In the genomic region with DNA sequence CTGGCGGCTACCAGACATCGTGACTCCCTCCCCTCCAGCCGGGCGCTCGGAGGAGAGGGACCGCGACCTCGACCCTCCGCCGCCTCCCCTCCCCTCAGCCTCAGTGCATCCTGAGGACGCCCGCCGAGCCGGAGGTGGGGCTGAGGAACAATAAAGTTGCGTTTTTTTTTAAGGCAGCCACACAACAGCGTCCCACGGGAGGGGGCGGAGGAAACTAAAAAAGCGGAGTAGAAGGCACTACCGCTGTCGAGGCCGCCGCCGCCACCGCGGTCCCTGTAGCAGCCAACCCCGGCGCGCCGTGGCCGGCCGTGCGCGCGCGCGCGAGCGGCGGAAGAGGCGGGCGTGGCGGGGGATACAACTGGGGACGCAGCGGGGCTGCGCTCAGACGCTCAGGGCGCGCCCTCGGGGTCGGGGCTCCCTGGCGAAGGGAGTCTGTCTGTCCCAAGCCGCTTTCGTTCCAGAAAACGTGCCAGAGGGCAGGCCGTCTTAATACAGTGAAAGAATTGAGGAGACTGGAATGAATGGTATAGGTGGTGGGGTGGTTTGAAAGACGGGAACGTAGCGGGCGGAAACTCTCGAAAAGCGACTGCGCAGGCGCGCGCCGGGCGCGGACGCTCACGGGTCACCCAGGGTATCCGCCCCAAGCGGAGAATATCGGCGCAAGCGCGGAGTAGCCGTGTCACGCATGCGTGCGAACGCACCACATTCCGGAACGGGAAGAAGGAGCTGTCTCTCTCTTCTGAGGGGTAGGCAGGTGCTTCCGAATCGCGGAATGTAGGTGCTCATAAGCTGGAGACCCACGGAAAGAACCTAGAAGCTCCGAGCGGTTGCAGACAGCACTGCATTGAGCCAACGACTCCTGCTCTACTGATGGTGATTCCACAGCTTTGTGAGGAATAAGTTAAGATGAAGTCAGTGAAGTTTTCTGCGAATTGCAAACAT, we compare ENCODE assay signal across 8 cellular contexts. TPM values are rescaled to one million over a fixed set of nuclear protein-coding genes. Genes with fewer than 3 reads are reported as not detected.
DNase-seq lines count a peak whose midpoint lies in the region; ATAC-seq and TF ChIP-seq lines count a peak whose summit lies in the region.

A gene (minus strand): TSS at position 326 of the 942 bp plus-strand sequence. CDS start 308 bp downstream, at position 18.

- peaks cover 24% of the 10 kb centered on the region for H4K20me1 ChIP-seq in PC-9 (ENCODE audit: insufficient read depth)

- H3K4me1 ChIP-seq in PC-9 (replicated peaks; ENCODE audit: insufficient read depth): peaks cover 41% of the 10 kb centered on the region
- peaks cover 11% of the 10 kb centered on the region for H3K4me1 ChIP-seq in mucosa of stomach (ENCODE audit: control insufficient read depth, insufficient read depth, low read length)

- BruUV-seq in PC-9 (replicated peaks; lab: Mats Ljungman, UMichigan): no TSS peak

- H3K27ac ChIP-seq in PC-9: peak within 1 kb of the TSS; percentile 71

- DNase-seq in DMS53 (lab: John Stamatoyannopoulos, UW) (peak; percentile 99), PC-9 (peak; percentile 94 to 96), erythroblast (lab: John Stamatoyannopoulos, UW) (peak; percentile 96 to 98)
- DNase-seq in Jurkat, Clone E6-1 (ENCODE audit: low read depth, low spot score): peak; percentile 96
- peak; percentile 97 for DNase-seq in activated T-cell treated with anti-CD3 and anti-CD28 coated beads, Interleukin-2, amount 50 U/mL, for 1 hour
- DNase-seq in stimulated activated CD8-positive, alpha-beta memory T cell treated with anti-CD3 and anti-CD28 coated beads, Interleukin-7, amount 100 ng/mL, for 1 hour (ENCODE audit: low read depth in 2 of 2): peak; percentile 94

- H3K9me2 ChIP-seq in PC-9 (ENCODE audit: insufficient read depth): no peaks in the 10 kb centered on the region

- H3K79me2 ChIP-seq in PC-9 (ENCODE audit: low read depth): peaks cover 60% of the 10 kb centered on the region

- H3K9me3 ChIP-seq in PC-9 (ENCODE audit: insufficient read depth, low read depth): no peaks in the 10 kb centered on the region
- H3K9me3 ChIP-seq in mucosa of stomach (ENCODE audit: control insufficient read depth, low read length): no peaks in the 10 kb centered on the region

- peak within 1 kb of the TSS; percentile 60 for H3K4me3 ChIP-seq in Jurkat, Clone E6-1 (ENCODE audit: low read length)
- H3K4me3 ChIP-seq in PC-9 (peak within 1 kb of the TSS; percentile 99), mucosa of stomach (ENCODE audit: low read length) (peak within 1 kb of the TSS; percentile 99)

- TF ChIP-seq CTCF in PC-9 (conservative IDR thresholded peaks at IDR 0.05): no peak

- H3K36me3 ChIP-seq in PC-9 (ENCODE audit: low read depth): 0 out of 2 replicates have a peak, but pooled peaks cover 4% of the 10 kb centered on the region
- no peaks in the 10 kb centered on the region for H3K36me3 ChIP-seq in mucosa of stomach (ENCODE audit: control insufficient read depth, insufficient read depth, low read length)

- H3K9ac ChIP-seq in mucosa of stomach (ENCODE audit: low read length): peak within 1 kb of the TSS; percentile 94

- peak within 1 kb of the TSS; percentile 87 for H2AFZ ChIP-seq in PC-9

- peak; percentile 75 for ATAC-seq in GM21619 (IDR thresholded peaks at IDR 0.05; ENCODE audit: unreplicated experiment)

- POLR2A ChIA-PET in PC-9 (lab: Charles Lee; ENCODE audit: unreplicated experiment): interaction anchor here (0.5 to 0.7 kb wide), 7 partner anchors 14 to 1407 kb away, joined by 3 to 8 read pairs (median 4); a partner anchor contains a TSS

- peaks cover 20% of the 10 kb centered on the region; the same call in 1 of the 2 replicates for H3F3A ChIP-seq in PC-9 (ENCODE audit: insufficient read depth, low read depth)

- intact Hi-C loops in PC-9 (cut with micrococcal nuclease; ENCODE audit: unreplicated experiment): loop anchor here (2.0 kb wide), 1 partner anchor 1014 kb away; a partner anchor contains a TSS

- CTCF ChIA-PET in PC-9 (lab: Charles Lee): interaction anchor here (0.5 to 0.8 kb wide), 2 partner anchors 11 to 1817 kb away, joined by 3 to 6 read pairs; no protein-coding TSS in a partner anchor

- no peaks in the 10 kb centered on the region for H3K27me3 ChIP-seq in PC-9 (ENCODE audit: insufficient read depth, low read depth)
- no peaks in the 10 kb centered on the region for H3K27me3 ChIP-seq in mucosa of stomach (ENCODE audit: control insufficient read depth, insufficient read depth, low read length)

- TF ChIP-seq POLR2A in erythroblast (IDR thresholded peaks at IDR 0.05; ENCODE audit: low read length): peak; percentile 96

- H3K4me2 ChIP-seq in PC-9: peak within 1 kb of the TSS; percentile 97

RNA-seq across cellular contexts. Expression of the gene that starts here (rescaled TPM):
- 15.6 TPM for polyA plus RNA-seq in Jurkat, Clone E6-1 (2012; ENCODE audit: insufficient read depth, insufficient read length)
- total RNA-seq in PC-9 (2021): 36.0 and 38.0 TPM in 2 replicates

Comparison
In these comparisons a context has a peak if more than half of its experiments do, and no peak if none do; other contexts are left out.
1. Peak in every context shown above with its lines: DNase-seq, ATAC-seq, H3K4me3 ChIP-seq and H3K27ac ChIP-seq.